ENCODE assay signal across 12 cellular contexts in genomic region chrX:106023947-106024346, GRCh38. TPM values are rescaled to one million over a fixed set of nuclear protein-coding genes. Genes with fewer than 3 reads are reported as not detected.
"Had no signal": no experiment of that assay in that cellular context is flagged by ENCODE, and none has a peak within 500 bp of the region (broad histone marks: within the 10 kb centered on the region; RNA-seq: fewer than 3 reads in every experiment).

No MANE protein-coding gene starts in this region.

- H3K9me3 ChIP-seq: HAP-1 had no signal

- ATAC-seq: GM23338, HCT116 had no signal

- DNase-seq: GM23248, GOT3, H7, H9, HCEC 1CT, HFFc6 had no signal

- H3K27ac ChIP-seq: GM23248 had no signal

- H3K4me1 ChIP-seq: HAP-1 had no signal

- FAIRE-seq: H1, H54 had no signal

- H3K9ac ChIP-seq: GM23248 had no signal

- H3K36me3 ChIP-seq: HAP-1 had no signal

- H3K4me3 ChIP-seq: GM23248, GM23338, HAP-1 had no signal

- H3K4me2 ChIP-seq: GM23338 had no signal

- H2AFZ ChIP-seq: GM23248, GM23338 had no signal

RNA-seq across cellular contexts. Expression of gene SERPINA7, which starts 14.6 kb away (rescaled TPM):
- total RNA-seq: GM23248, GM23338, H1, H4, H7, H9, HFFc6 had no signal
- polyA plus RNA-seq: GM23248, GM23338, H1 had no signal
